13 cellular contexts compared by ENCODE assay signal in the genomic region with DNA sequence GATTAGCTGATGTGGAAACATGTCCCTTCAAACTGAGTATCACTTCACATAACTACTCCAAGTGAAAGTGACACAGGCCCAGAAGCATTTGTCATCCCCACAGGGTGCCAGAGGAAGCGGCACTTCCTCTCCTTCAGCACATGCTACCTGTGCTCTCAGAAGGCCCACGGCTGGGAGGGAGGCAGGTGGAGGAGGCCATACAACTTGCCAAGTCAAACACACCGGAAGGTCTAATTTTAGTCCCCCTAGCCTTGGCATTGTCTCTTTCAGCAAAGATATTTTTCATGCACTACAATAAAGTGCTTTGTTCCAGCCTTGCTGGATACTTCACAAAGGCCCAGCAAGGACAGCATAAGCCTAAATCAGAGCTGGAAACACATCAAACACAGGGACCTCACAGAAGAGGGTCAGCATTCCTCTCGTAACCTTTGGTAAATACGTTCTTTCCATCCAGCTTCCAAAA. TPM values are rescaled to one million over a fixed set of nuclear protein-coding genes. Genes with fewer than 3 reads are reported as not detected.
A peak's percentile ranks its signal among the peaks of the same experiment; 100 is the strongest.
DNase-seq lines count a peak whose midpoint lies in the region; ATAC-seq, FAIRE-seq and TF ChIP-seq lines count a peak whose summit lies in the region.
"Had no signal": no experiment of that assay in that cellular context is flagged by ENCODE, and none has a peak within 500 bp of the region (broad histone marks: within the 10 kb centered on the region; RNA-seq: fewer than 3 reads in every experiment).

No MANE protein-coding gene starts in this region.

- WGBS in heart right ventricle, 2 donors, result 38 to 42% methylated on average over 5 of the region's 5 CpGs

- H3K27me3 ChIP-seq in heart right ventricle, result no peaks in the 10 kb centered on the region

- H3K27me3 Mint-ChIP-seq in endothelial cell (ENCODE audit: unreplicated experiment), result no peaks in the 10 kb centered on the region

- H3K4me1 Mint-ChIP-seq in endothelial cell (ENCODE audit: unreplicated experiment), result no peaks in the 10 kb centered on the region

- no peak for DNase-seq in GM12892 (ENCODE audit: insufficient read length)
- no peak for DNase-seq in heart right ventricle
- DNase-seq in endothelial cell (ENCODE audit: low spot score), result no peak
- DNase-seq in ureter (ENCODE audit: low spot score), result no peak
- DNase-seq in NCI-H1694 treated with DMSO at 0.1 percent for 48 hours (lab: John Stamatoyannopoulos, UW), result no peak
- no peak for DNase-seq in NCI-H2107 treated with DMSO at 0.1 percent for 48 hours (lab: John Stamatoyannopoulos, UW; ENCODE audit: unreplicated experiment)
- DNase-seq: psoas muscle had no signal

- no peaks in the 10 kb centered on the region for H3K36me3 Mint-ChIP-seq in endothelial cell (ENCODE audit: low read depth, unreplicated experiment)
- H3K36me3 Mint-ChIP-seq: activated naive CD8-positive, alpha-beta T cell had no signal

- FAIRE-seq in GM12892 (lab: Jason Lieb, UNC), result peak; percentile 89
- FAIRE-seq: islet of Langerhans, RCC 7860 had no signal

- peaks cover 0 to 6% (median 0%) of the 10 kb centered on the region in 9 donors for H3K4me1 ChIP-seq in heart right ventricle
- H3K4me1 ChIP-seq: psoas muscle had no signal

- intact Hi-C loops in heart right ventricle (cut with DNase I), result no loop called here

- no peak overlapping the region for H3K4me3 Mint-ChIP-seq in endothelial cell (ENCODE audit: unreplicated experiment)
- H3K4me3 Mint-ChIP-seq: activated naive CD8-positive, alpha-beta T cell had no signal

- ATAC-seq in GM21528 (IDR thresholded peaks at IDR 0.05; ENCODE audit: low FRiP score, unreplicated experiment), result peak; percentile 86
- ATAC-seq in HG03558 (IDR thresholded peaks at IDR 0.05; ENCODE audit: extremely low read depth, unreplicated experiment), result peak; percentile 50
- peak in 5 of 8 donors; percentile 33 to 60 (median 56) for ATAC-seq in heart right ventricle
- ATAC-seq: psoas muscle had no signal

- no peak overlapping the region for H3K4me3 ChIP-seq in heart right ventricle
- H3K4me3 ChIP-seq: psoas muscle had no signal

- TF ChIP-seq CTCF in heart right ventricle (IDR thresholded peaks at IDR 0.05) (no peak), endothelial cell (IDR thresholded peaks at IDR 0.05; ENCODE audit: unreplicated experiment) (no peak)

- H3K9me3 Mint-ChIP-seq in endothelial cell (ENCODE audit: unreplicated experiment), result no peaks in the 10 kb centered on the region

- H3K36me3 ChIP-seq in heart right ventricle, result no peaks in the 10 kb centered on the region

- no peak for TF ChIP-seq POLR2A in GM12892 (IDR thresholded peaks at IDR 0.05; ENCODE audit: low read depth, low read length)

- H3K9me3 ChIP-seq in heart right ventricle, result no peaks in the 10 kb centered on the region
- H3K9me3 ChIP-seq: psoas muscle had no signal

- peak overlapping the region in 2 of 10 donors; percentile 17 to 51 for H3K27ac ChIP-seq in heart right ventricle
- H3K27ac ChIP-seq: C4-2B, psoas muscle had no signal

- H3K27ac Mint-ChIP-seq in endothelial cell (ENCODE audit: unreplicated experiment), result no peak overlapping the region
- H3K27ac Mint-ChIP-seq: activated naive CD8-positive, alpha-beta T cell had no signal

RNA-seq across cellular contexts. Expression of a gene that starts 38.0 kb away (rescaled TPM):
- 0.13 TPM for polyA plus RNA-seq in GM12892 (2012; ENCODE audit: missing spikeins)
- total RNA-seq in heart right ventricle (10 to 100 TPM; 10.1 to 24.3 (median 17.9) TPM), endothelial cell (ENCODE audit: unreplicated experiment) (19.6 TPM), ureter (0.39 TPM)
- 1 to 10 TPM; 5.9 to 9.8 TPM for polyA plus RNA-seq in heart right ventricle
